Comparison of ENCODE assay signal across 1 cellular context in the genomic region with DNA sequence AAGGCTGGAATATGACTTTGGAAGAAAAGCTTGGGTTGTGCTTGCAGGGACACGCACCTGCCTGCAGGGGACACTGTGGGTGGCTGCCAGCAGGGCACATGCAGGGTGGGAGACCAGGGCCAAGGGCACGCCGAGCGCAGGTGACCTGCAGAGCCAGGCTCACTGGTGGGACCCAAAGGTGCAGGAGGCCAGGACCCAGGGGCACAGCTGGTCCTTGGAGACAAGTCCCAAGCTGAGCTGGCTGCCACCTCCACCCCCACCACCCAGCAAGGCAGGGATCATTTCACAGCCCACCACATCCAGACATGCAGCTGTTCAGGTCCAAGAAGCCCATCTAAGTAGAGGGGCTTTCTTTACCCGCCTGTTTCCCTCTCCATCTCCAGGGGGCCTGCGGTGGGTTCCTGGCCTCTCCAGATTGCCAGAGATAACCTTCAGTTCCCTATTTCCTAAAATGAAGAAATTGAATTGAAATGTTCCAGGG.
TF ChIP-seq lines count a peak whose summit lies in the region.

No MANE protein-coding gene starts in this region.

TF ChIP-seq in SK-N-SH treated with all-trans-retinoic acid at 6 μM for 48 hours, 23 proteins besides CTCF, POLR2A, EP300 and RAD21 (continued from another document):
- TF ChIP-seq, protein P1, sequence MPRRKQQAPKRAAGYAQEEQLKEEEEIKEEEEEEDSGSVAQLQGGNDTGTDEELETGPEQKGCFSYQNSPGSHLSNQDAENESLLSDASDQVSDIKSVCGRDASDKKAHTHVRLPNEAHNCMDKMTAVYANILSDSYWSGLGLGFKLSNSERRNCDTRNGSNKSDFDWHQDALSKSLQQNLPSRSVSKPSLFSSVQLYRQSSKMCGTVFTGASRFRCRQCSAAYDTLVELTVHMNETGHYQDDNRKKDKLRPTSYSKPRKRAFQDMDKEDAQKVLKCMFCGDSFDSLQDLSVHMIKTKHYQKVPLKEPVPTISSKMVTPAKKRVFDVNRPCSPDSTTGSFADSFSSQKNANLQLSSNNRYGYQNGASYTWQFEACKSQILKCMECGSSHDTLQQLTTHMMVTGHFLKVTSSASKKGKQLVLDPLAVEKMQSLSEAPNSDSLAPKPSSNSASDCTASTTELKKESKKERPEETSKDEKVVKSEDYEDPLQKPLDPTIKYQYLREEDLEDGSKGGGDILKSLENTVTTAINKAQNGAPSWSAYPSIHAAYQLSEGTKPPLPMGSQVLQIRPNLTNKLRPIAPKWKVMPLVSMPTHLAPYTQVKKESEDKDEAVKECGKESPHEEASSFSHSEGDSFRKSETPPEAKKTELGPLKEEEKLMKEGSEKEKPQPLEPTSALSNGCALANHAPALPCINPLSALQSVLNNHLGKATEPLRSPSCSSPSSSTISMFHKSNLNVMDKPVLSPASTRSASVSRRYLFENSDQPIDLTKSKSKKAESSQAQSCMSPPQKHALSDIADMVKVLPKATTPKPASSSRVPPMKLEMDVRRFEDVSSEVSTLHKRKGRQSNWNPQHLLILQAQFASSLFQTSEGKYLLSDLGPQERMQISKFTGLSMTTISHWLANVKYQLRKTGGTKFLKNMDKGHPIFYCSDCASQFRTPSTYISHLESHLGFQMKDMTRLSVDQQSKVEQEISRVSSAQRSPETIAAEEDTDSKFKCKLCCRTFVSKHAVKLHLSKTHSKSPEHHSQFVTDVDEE (CRISPR knock-in tag; IDR thresholded peaks at IDR 0.05): no peak
- no peak for TF ChIP-seq BACH2 (CRISPR knock-in tag; IDR thresholded peaks at IDR 0.05; ENCODE audit: borderline replicate concordance)
- no peak for TF ChIP-seq GLIS3 (CRISPR knock-in tag; IDR thresholded peaks at IDR 0.05)
- no peak for TF ChIP-seq SNAI2 (CRISPR knock-in tag; IDR thresholded peaks at IDR 0.05)
- no peak for TF ChIP-seq ZFP30 (CRISPR knock-in tag; IDR thresholded peaks at IDR 0.05)
- TF ChIP-seq ZNF565 (CRISPR knock-in tag; conservative IDR thresholded peaks at IDR 0.05; ENCODE audit: low read depth): no peak
- TF ChIP-seq ZNF8 (CRISPR knock-in tag; IDR thresholded peaks at IDR 0.05): no peak
- TF ChIP-seq, protein P2, sequence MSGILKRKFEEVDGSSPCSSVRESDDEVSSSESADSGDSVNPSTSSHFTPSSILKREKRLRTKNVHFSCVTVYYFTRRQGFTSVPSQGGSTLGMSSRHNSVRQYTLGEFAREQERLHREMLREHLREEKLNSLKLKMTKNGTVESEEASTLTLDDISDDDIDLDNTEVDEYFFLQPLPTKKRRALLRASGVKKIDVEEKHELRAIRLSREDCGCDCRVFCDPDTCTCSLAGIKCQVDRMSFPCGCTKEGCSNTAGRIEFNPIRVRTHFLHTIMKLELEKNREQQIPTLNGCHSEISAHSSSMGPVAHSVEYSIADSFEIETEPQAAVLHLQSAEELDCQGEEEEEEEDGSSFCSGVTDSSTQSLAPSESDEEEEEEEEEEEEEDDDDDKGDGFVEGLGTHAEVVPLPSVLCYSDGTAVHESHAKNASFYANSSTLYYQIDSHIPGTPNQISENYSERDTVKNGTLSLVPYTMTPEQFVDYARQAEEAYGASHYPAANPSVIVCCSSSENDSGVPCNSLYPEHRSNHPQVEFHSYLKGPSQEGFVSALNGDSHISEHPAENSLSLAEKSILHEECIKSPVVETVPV (CRISPR knock-in tag; IDR thresholded peaks at IDR 0.05): no peak
- TF ChIP-seq RARB (CRISPR knock-in tag; IDR thresholded peaks at IDR 0.05): no peak
- no peak for TF ChIP-seq ESRRG (CRISPR knock-in tag; IDR thresholded peaks at IDR 0.05)
- TF ChIP-seq PPARA (CRISPR knock-in tag; IDR thresholded peaks at IDR 0.05; ENCODE audit: borderline replicate concordance): no peak
- TF ChIP-seq TCF4 (CRISPR knock-in tag; IDR thresholded peaks at IDR 0.05; ENCODE audit: borderline replicate concordance): no peak
- no peak for TF ChIP-seq ZFP3 (CRISPR knock-in tag; IDR thresholded peaks at IDR 0.05)
- no peak for TF ChIP-seq ISL1 (CRISPR knock-in tag; IDR thresholded peaks at IDR 0.05)
- no peak for TF ChIP-seq CSDC2 (CRISPR knock-in tag; IDR thresholded peaks at IDR 0.05)
- TF ChIP-seq ZNF70 (CRISPR knock-in tag; IDR thresholded peaks at IDR 0.05): no peak
